ENCODE assay signal across 8 cellular contexts in genomic region chr1:38152351-38153082, GRCh38.
DNase-seq lines count a peak whose midpoint lies in the region; ATAC-seq and TF ChIP-seq lines count a peak whose summit lies in the region.

No MANE protein-coding gene starts in this region.

- WGBS in prostate gland = 81% methylated on average over 3 of the region's 3 CpGs

- no peak overlapping the region for H2AFZ ChIP-seq in osteoblast (ENCODE audit: low read length)

- H3K4me2 ChIP-seq in osteoblast (ENCODE audit: insufficient read depth, low read length) = no peak overlapping the region

- no peaks in the 10 kb centered on the region for H4K20me1 ChIP-seq in osteoblast (ENCODE audit: insufficient read depth, low read length)

- no peak overlapping the region for H3K27ac ChIP-seq in osteoblast (ENCODE audit: low read depth, low read length)
- no peak overlapping the region for H3K27ac ChIP-seq in prostate gland

- TF ChIP-seq CTCF in osteoblast (IDR thresholded peaks at IDR 0.05; ENCODE audit: extremely low read depth, low read depth, low read length) (peak; percentile 16), prostate gland (IDR thresholded peaks at IDR 0.05) (peak in 1 of 4 experiments; percentile 42)

- ATAC-seq in GM18870 (IDR thresholded peaks at IDR 0.05; ENCODE audit: unreplicated experiment) (peak; percentile 38), GM18502 (IDR thresholded peaks at IDR 0.05; ENCODE audit: poor library complexity, unreplicated experiment) (no peak)

- no peak for TF ChIP-seq POLR2A in prostate gland (IDR thresholded peaks at IDR 0.05)

- peak; percentile 89 for DNase-seq in NCI-H1092 (lab: John Stamatoyannopoulos, UW)
- peak; percentile 47 for DNase-seq in RPMI8226
- DNase-seq in osteoblast (ENCODE audit: insufficient read length, low spot score, missing footprints) = no peak
- DNase-seq in prostate gland (ENCODE audit: low spot score) = no peak
- DNase-seq in OCI-M2 (lab: John Stamatoyannopoulos, UW; ENCODE audit: unreplicated experiment) = no peak
- no peak for DNase-seq in dedifferentiated amniotic fluid mesenchymal stem cell (ENCODE audit: extremely low spot score)

- H3K27me3 ChIP-seq in osteoblast (ENCODE audit: insufficient read depth, low read length) (no peaks in the 10 kb centered on the region), prostate gland (replicated peaks; ENCODE audit: insufficient read depth) (no peaks in the 10 kb centered on the region)

- H3K79me2 ChIP-seq in osteoblast (ENCODE audit: insufficient read depth, low read length) = no peaks in the 10 kb centered on the region

- H3K9me3 ChIP-seq in osteoblast (ENCODE audit: low read depth, low read length) = no peaks in the 10 kb centered on the region
- H3K9me3 ChIP-seq in prostate gland = no peaks in the 10 kb centered on the region

- H3K4me1 ChIP-seq in osteoblast (ENCODE audit: insufficient read depth, low read length) = no peaks in the 10 kb centered on the region
- H3K4me1 ChIP-seq in prostate gland (replicated peaks) = no peaks in the 10 kb centered on the region

- intact Hi-C loops in prostate gland (cut with DNase I) = no loop called here

- H3K4me3 ChIP-seq in osteoblast (ENCODE audit: insufficient read depth, low read length) (no peak overlapping the region), prostate gland (no peak overlapping the region)

- H3K36me3 ChIP-seq in osteoblast (ENCODE audit: insufficient read depth, low read length) (no peaks in the 10 kb centered on the region), prostate gland (no peaks in the 10 kb centered on the region)

Comparison
In these comparisons a context has a peak if more than half of its experiments do, and no peak if none do; other contexts are left out.
1. DNase-seq: peak in NCI-H1092 (single experiment) and RPMI8226 (single experiment); none in osteoblast (single experiment), prostate gland (single experiment), OCI-M2 (single experiment) and dedifferentiated amniotic fluid mesenchymal stem cell (single experiment).